Comparison of ENCODE assay signal across 1 cellular context in genomic region chr12:62259993-62260732, GRCh38.
TF ChIP-seq lines count a peak whose summit lies in the region.

Gene USP15 (plus strand): TSS chr12:62260404. CDS start chr12:62260415, 11 bp downstream.

TF ChIP-seq in K562, 482 proteins besides CTCF, POLR2A, EP300 and RAD21 (continued from another document and continues in another):
- TF ChIP-seq CCNT2 (IDR thresholded peaks at IDR 0.05; ENCODE audit: borderline replicate concordance, extremely low read depth, insufficient read length, low read depth, low read length) (peak; percentile 89), IRF2 (CRISPR knock-in tag; IDR thresholded peaks at IDR 0.05) (no peak), CLOCK (CRISPR knock-in tag; IDR thresholded peaks at IDR 0.05; ENCODE audit: borderline replicate concordance) (0 out of 2 replicates have a peak, but pooled peaks have one; percentile 14), ZNF707 (CRISPR knock-in tag; conservative IDR thresholded peaks at IDR 0.05) (no peak), RB1 (IDR thresholded peaks at IDR 0.05; ENCODE audit: low read depth) (peak; percentile 80), TBL1XR1 (IDR thresholded peaks at IDR 0.05; ENCODE audit: low read length in 2 of 2) (peak in 1 of 2 experiments; percentile 36; a peak in 1 of 4 replicates), STAG1 (CRISPR knock-in tag; IDR thresholded peaks at IDR 0.05; ENCODE audit: borderline replicate concordance) (no peak), CBX1 (IDR thresholded peaks at IDR 0.05; ENCODE audit: low read depth) (peak; percentile 94; the same call in 1 of the 2 replicates), ZBTB40 (IDR thresholded peaks at IDR 0.05) (0 out of 2 replicates have a peak, but pooled peaks have one; percentile 13), ZBTB40 (CRISPR knock-in tag; IDR thresholded peaks at IDR 0.05) (no peak), ZBTB9 (CRISPR knock-in tag; IDR thresholded peaks at IDR 0.05) (peak; percentile 69; the same call in 1 of the 2 replicates), MTA3 (IDR thresholded peaks at IDR 0.05; ENCODE audit: borderline replicate concordance) (peak; percentile 94), ZNF282 (CRISPR knock-in tag; IDR thresholded peaks at IDR 0.05) (no peak), ZNF512 (tag; IDR thresholded peaks at IDR 0.05) (no peak), ETV1 (tag; conservative IDR thresholded peaks at IDR 0.05; ENCODE audit: low read depth) (peak; percentile 23; the same call in 1 of the 2 replicates), SRSF1 (IDR thresholded peaks at IDR 0.05; ENCODE audit: low read depth, low read length) (peak; percentile 47; the same call in 1 of the 2 replicates), CBX5 (IDR thresholded peaks at IDR 0.05; ENCODE audit: borderline replicate concordance, low read depth) (no peak; the same call in 1 of the 2 replicates)
- TF ChIP-seq, protein P1, sequence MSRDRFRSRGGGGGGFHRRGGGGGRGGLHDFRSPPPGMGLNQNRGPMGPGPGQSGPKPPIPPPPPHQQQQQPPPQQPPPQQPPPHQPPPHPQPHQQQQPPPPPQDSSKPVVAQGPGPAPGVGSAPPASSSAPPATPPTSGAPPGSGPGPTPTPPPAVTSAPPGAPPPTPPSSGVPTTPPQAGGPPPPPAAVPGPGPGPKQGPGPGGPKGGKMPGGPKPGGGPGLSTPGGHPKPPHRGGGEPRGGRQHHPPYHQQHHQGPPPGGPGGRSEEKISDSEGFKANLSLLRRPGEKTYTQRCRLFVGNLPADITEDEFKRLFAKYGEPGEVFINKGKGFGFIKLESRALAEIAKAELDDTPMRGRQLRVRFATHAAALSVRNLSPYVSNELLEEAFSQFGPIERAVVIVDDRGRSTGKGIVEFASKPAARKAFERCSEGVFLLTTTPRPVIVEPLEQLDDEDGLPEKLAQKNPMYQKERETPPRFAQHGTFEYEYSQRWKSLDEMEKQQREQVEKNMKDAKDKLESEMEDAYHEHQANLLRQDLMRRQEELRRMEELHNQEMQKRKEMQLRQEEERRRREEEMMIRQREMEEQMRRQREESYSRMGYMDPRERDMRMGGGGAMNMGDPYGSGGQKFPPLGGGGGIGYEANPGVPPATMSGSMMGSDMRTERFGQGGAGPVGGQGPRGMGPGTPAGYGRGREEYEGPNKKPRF (IDR thresholded peaks at IDR 0.05; ENCODE audit: low read depth, low read length) = no peak
- TF ChIP-seq, protein P2, sequence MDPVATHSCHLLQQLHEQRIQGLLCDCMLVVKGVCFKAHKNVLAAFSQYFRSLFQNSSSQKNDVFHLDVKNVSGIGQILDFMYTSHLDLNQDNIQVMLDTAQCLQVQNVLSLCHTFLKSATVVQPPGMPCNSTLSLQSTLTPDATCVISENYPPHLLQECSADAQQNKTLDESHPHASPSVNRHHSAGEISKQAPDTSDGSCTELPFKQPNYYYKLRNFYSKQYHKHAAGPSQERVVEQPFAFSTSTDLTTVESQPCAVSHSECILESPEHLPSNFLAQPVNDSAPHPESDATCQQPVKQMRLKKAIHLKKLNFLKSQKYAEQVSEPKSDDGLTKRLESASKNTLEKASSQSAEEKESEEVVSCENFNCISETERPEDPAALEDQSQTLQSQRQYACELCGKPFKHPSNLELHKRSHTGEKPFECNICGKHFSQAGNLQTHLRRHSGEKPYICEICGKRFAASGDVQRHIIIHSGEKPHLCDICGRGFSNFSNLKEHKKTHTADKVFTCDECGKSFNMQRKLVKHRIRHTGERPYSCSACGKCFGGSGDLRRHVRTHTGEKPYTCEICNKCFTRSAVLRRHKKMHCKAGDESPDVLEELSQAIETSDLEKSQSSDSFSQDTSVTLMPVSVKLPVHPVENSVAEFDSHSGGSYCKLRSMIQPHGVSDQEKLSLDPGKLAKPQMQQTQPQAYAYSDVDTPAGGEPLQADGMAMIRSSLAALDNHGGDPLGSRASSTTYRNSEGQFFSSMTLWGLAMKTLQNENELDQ (CRISPR knock-in tag; IDR thresholded peaks at IDR 0.05; ENCODE audit: borderline replicate concordance) = no peak
- TF ChIP-seq, protein P3, sequence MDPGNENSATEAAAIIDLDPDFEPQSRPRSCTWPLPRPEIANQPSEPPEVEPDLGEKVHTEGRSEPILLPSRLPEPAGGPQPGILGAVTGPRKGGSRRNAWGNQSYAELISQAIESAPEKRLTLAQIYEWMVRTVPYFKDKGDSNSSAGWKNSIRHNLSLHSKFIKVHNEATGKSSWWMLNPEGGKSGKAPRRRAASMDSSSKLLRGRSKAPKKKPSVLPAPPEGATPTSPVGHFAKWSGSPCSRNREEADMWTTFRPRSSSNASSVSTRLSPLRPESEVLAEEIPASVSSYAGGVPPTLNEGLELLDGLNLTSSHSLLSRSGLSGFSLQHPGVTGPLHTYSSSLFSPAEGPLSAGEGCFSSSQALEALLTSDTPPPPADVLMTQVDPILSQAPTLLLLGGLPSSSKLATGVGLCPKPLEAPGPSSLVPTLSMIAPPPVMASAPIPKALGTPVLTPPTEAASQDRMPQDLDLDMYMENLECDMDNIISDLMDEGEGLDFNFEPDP (CRISPR knock-in tag; IDR thresholded peaks at IDR 0.05) = no peak
- TF ChIP-seq, protein P4, sequence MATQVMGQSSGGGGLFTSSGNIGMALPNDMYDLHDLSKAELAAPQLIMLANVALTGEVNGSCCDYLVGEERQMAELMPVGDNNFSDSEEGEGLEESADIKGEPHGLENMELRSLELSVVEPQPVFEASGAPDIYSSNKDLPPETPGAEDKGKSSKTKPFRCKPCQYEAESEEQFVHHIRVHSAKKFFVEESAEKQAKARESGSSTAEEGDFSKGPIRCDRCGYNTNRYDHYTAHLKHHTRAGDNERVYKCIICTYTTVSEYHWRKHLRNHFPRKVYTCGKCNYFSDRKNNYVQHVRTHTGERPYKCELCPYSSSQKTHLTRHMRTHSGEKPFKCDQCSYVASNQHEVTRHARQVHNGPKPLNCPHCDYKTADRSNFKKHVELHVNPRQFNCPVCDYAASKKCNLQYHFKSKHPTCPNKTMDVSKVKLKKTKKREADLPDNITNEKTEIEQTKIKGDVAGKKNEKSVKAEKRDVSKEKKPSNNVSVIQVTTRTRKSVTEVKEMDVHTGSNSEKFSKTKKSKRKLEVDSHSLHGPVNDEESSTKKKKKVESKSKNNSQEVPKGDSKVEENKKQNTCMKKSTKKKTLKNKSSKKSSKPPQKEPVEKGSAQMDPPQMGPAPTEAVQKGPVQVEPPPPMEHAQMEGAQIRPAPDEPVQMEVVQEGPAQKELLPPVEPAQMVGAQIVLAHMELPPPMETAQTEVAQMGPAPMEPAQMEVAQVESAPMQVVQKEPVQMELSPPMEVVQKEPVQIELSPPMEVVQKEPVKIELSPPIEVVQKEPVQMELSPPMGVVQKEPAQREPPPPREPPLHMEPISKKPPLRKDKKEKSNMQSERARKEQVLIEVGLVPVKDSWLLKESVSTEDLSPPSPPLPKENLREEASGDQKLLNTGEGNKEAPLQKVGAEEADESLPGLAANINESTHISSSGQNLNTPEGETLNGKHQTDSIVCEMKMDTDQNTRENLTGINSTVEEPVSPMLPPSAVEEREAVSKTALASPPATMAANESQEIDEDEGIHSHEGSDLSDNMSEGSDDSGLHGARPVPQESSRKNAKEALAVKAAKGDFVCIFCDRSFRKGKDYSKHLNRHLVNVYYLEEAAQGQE (CRISPR knock-in tag; IDR thresholded peaks at IDR 0.05; ENCODE audit: low read depth) = peak; percentile 32; the same call in 1 of the 2 replicates
- TF ChIP-seq, protein P5, sequence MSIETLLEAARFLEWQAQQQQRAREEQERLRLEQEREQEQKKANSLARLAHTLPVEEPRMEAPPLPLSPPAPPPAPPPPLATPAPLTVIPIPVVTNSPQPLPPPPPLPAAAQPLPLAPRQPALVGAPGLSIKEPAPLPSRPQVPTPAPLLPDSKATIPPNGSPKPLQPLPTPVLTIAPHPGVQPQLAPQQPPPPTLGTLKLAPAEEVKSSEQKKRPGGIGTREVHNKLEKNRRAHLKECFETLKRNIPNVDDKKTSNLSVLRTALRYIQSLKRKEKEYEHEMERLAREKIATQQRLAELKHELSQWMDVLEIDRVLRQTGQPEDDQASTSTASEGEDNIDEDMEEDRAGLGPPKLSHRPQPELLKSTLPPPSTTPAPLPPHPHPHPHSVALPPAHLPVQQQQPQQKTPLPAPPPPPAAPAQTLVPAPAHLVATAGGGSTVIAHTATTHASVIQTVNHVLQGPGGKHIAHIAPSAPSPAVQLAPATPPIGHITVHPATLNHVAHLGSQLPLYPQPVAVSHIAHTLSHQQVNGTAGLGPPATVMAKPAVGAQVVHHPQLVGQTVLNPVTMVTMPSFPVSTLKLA (conservative IDR thresholded peaks at IDR 0.05) = peak; percentile 47 to 67
